ENCODE assay signal across 18 cellular contexts in genomic region chr4:16120720-16121119, GRCh38. TPM values are rescaled to one million over a fixed set of nuclear protein-coding genes. Genes with fewer than 3 reads are reported as not detected.
DNase-seq lines count a peak whose midpoint lies in the region; ATAC-seq and TF ChIP-seq lines count a peak whose summit lies in the region.
"Had no signal": no experiment of that assay in that cellular context is flagged by ENCODE, and none has a peak within 500 bp of the region (broad histone marks: within the 10 kb centered on the region; RNA-seq: fewer than 3 reads in every experiment).

No MANE protein-coding gene starts in this region.

- no peak overlapping the region for H4K5ac ChIP-seq in H9 (ENCODE audit: insufficient read length, low read depth, low read length)
- H4K5ac ChIP-seq in mesendoderm (ENCODE audit: low read length) = no peak overlapping the region

- H3K23ac ChIP-seq in H9 (ENCODE audit: insufficient read length, low read depth, low read length) (no peak overlapping the region), mesendoderm (ENCODE audit: low read length) (no peak overlapping the region)

- no peak for TF ChIP-seq CTCF in H9 (conservative IDR thresholded peaks at IDR 0.05)

- H3K9me3 ChIP-seq in H9 (ENCODE audit: control insufficient read depth, low read depth, low read length) = no peaks in the 10 kb centered on the region

- H3K79me2 ChIP-seq in H9 (ENCODE audit: insufficient read depth, low read length) = no peaks in the 10 kb centered on the region
- H3K79me2 ChIP-seq in mesendoderm (ENCODE audit: control insufficient read depth, insufficient read depth, low read length) = no peaks in the 10 kb centered on the region

- H4K8ac ChIP-seq in H9 (replicated peaks; ENCODE audit: insufficient read length, low read depth, low read length) (no peak overlapping the region), mesendoderm (ENCODE audit: low read depth, low read length) (no peak overlapping the region)

- H3K18ac ChIP-seq in H9 (ENCODE audit: insufficient read length, low read depth, low read length) (no peak overlapping the region), mesendoderm (ENCODE audit: low read length) (no peak overlapping the region)

- no peak overlapping the region for H2BK120ac ChIP-seq in H9 (ENCODE audit: low read depth, low read length, poor library complexity, severe bottlenecking)
- no peak overlapping the region for H2BK120ac ChIP-seq in mesendoderm (ENCODE audit: low read depth, low read length)

- H4K91ac ChIP-seq in H9 (ENCODE audit: insufficient read length, low read depth, low read length) = no peak overlapping the region

- H3K27me3 Mint-ChIP-seq in H9 (ENCODE audit: low read depth) = peaks cover 10% of the 10 kb centered on the region

- no peak overlapping the region for H2BK20ac ChIP-seq in H9 (ENCODE audit: low read depth, low read length, poor library complexity, severe bottlenecking)

- H4K20me1 ChIP-seq in H9 (ENCODE audit: control insufficient read depth, insufficient read depth, insufficient read length) = no peaks in the 10 kb centered on the region

- no peak overlapping the region for H3K4ac ChIP-seq in H9 (ENCODE audit: low read depth, low read length)
- no peak overlapping the region for H3K4ac ChIP-seq in mesendoderm (ENCODE audit: low read depth, low read length)

- H3K27me3 ChIP-seq in H9 (ENCODE audit: insufficient read depth, low read length) (no peaks in the 10 kb centered on the region), mesendoderm (ENCODE audit: insufficient read depth, low read length, poor library complexity) (no peaks in the 10 kb centered on the region)
- H3K27me3 ChIP-seq: brain microvascular endothelial cell had no signal

- no peak overlapping the region for H2BK5ac ChIP-seq in H9 (ENCODE audit: insufficient read length, low read length)
- no peak overlapping the region for H2BK5ac ChIP-seq in mesendoderm (ENCODE audit: low read length)

- H3K36me3 Mint-ChIP-seq in H9 (ENCODE audit: insufficient read depth in 1 of 3, low read depth in 3 of 3) = no peaks in the 10 kb centered on the region
- H3K36me3 Mint-ChIP-seq: CD4-positive, CD25-positive, alpha-beta regulatory T cell; naive thymus-derived CD4-positive, alpha-beta T cell had no signal

- H3K27ac Mint-ChIP-seq in H9 = no peak overlapping the region; a peak in 1 of 7 replicates

- H3K4me3 Mint-ChIP-seq in H9 = no peak overlapping the region

- H3K4me1 ChIP-seq in H9 (ENCODE audit: insufficient read depth, low read length) (no peaks in the 10 kb centered on the region), mesendoderm (ENCODE audit: control insufficient read depth, low read depth, low read length) (no peaks in the 10 kb centered on the region)

- ATAC-seq in GM21423 (IDR thresholded peaks at IDR 0.05; ENCODE audit: unreplicated experiment) = no peak
- ATAC-seq: activated naive CD4-positive, alpha-beta T cell treated with anti-CD3 and anti-CD28 coated beads, Interleukin-2, amount 50 U/mL, for 72 hours; naive thymus-derived CD4-positive, alpha-beta T cell had no signal

- H3K4me2 ChIP-seq in H9 (ENCODE audit: insufficient read depth, insufficient read length, low read length) (no peak overlapping the region), mesendoderm (ENCODE audit: low read length) (no peak overlapping the region)

- no CpG with 5 or more reads among the region's 4 CpGs for WGBS in H9 (ENCODE audit: extremely low coverage, insufficient read length, low lambda C conversion rate)
- no CpG with 5 or more reads among the region's 4 CpGs for WGBS in mesendoderm (ENCODE audit: extremely low coverage, insufficient coverage, low lambda C conversion rate)

- H3K9ac ChIP-seq in H9 (ENCODE audit: extremely low read depth, insufficient read length, low read length) (no peak overlapping the region), mesendoderm (ENCODE audit: low read length) (no peak overlapping the region)

- DNase-seq in NK-92 treated with Interleukin-12 subunit alpha and Interleukin-12 subunit beta, amount 100 ng/mL, for 24 hours (lab: John Stamatoyannopoulos, UW) = peak; percentile 45
- no peak for DNase-seq in NK-92 (lab: John Stamatoyannopoulos, UW; ENCODE audit: unreplicated experiment)
- DNase-seq in H9 = peak; percentile 34
- DNase-seq in NAMALWA (ENCODE audit: low spot score) = peak; percentile 39
- DNase-seq in mesendoderm = peak; percentile 40
- no peak for DNase-seq in globus pallidus (ENCODE audit: low spot score)
- no peak for DNase-seq in effector CD4-positive, alpha-beta T cell
- DNase-seq: 8988T; activated CD4-positive, CD25-positive, alpha-beta regulatory T cell treated with anti-CD3 and anti-CD28 coated beads, Interleukin-2, amount 50 U/mL, for 72 hours; activated T-cell treated with anti-CD3 and anti-CD28 coated beads for 4 hours; brain microvascular endothelial cell; CD4-positive, CD25-positive, alpha-beta regulatory T cell; KG1; naive thymus-derived CD4-positive, alpha-beta T cell; NCI-H748 treated with DMSO at 0.1 percent for 48 hours had no signal

- H3K36me3 ChIP-seq in mesendoderm (ENCODE audit: control insufficient read depth, insufficient read depth, low read length) = no peaks in the 10 kb centered on the region
- H3K36me3 ChIP-seq: brain microvascular endothelial cell had no signal

- no peak overlapping the region for H3K14ac ChIP-seq in H9 (ENCODE audit: insufficient read depth, low read length)

- H2BK15ac ChIP-seq in H9 (ENCODE audit: low read depth, low read length) = no peak overlapping the region
- no peak overlapping the region for H2BK15ac ChIP-seq in mesendoderm (replicated peaks; ENCODE audit: low read depth)

- H3K79me1 ChIP-seq in H9 (ENCODE audit: insufficient read depth, low read depth, low read length, poor library complexity, severe bottlenecking) = no peaks in the 10 kb centered on the region
- no peaks in the 10 kb centered on the region for H3K79me1 ChIP-seq in mesendoderm (ENCODE audit: low read length)

- no peak overlapping the region for H3K4me3 ChIP-seq in mesendoderm (ENCODE audit: low read length)

- H3T11ph ChIP-seq in H9 (ENCODE audit: low read length) = no peak overlapping the region

- no peak overlapping the region for H3K27ac ChIP-seq in H9 (ENCODE audit: insufficient read length, low read depth, low read length)
- no peak overlapping the region for H3K27ac ChIP-seq in mesendoderm (ENCODE audit: low read depth, low read length)
- H3K27ac ChIP-seq: brain microvascular endothelial cell had no signal

- H2AFZ ChIP-seq in H9 (ENCODE audit: low read length) = no peak overlapping the region

- peaks cover 0 to 9% of the 10 kb centered on the region in 2 experiments; a peak in 2 of 4 replicates for H3K4me1 Mint-ChIP-seq in H9

- no peaks in the 10 kb centered on the region for H3K23me2 ChIP-seq in H9 (ENCODE audit: insufficient read length, low read depth, low read length, poor library complexity, severe bottlenecking)

- H2AK5ac ChIP-seq in H9 (ENCODE audit: insufficient read length, low read length) = no peak overlapping the region
- H2AK5ac ChIP-seq in mesendoderm (ENCODE audit: low read length) = no peak overlapping the region

- no peaks in the 10 kb centered on the region for H3K9me3 Mint-ChIP-seq in H9

- H3K56ac ChIP-seq in H9 (ENCODE audit: insufficient read length, low read depth, low read length) = no peak overlapping the region
- no peak overlapping the region for H3K56ac ChIP-seq in mesendoderm (ENCODE audit: low read length)

- H2BK12ac ChIP-seq in H9 (ENCODE audit: insufficient read length, low read depth, low read length) = no peak overlapping the region

RNA-seq across cellular contexts. Expression of gene PROM1, which starts 36.9 kb away (rescaled TPM):
- total RNA-seq in H9 (2021) = 95.0 and 98.3 TPM in 2 replicates
- 61.4 TPM for polyA plus RNA-seq in mesendoderm (2013, experiment 1 of 2)
- polyA plus RNA-seq in mesendoderm (2013, experiment 2 of 2) = 61.8 TPM
- total RNA-seq: pulmonary artery endothelial cell had no signal
- polyA plus RNA-seq: CD4-positive, CD25-positive, alpha-beta regulatory T cell; naive thymus-derived CD4-positive, alpha-beta T cell had no signal

Comparison
In these comparisons a context has a peak if more than half of its experiments do, and no peak if none do; other contexts are left out.
1. DNase-seq: peak in NK-92 treated with Interleukin-12 subunit alpha and Interleukin-12 subunit beta, amount 100 ng/mL, for 24 hours (single experiment), H9 (single experiment), NAMALWA (single experiment) and mesendoderm (single experiment); none in NK-92 (single experiment), globus pallidus (single experiment) and effector CD4-positive, alpha-beta T cell (single experiment).